Comparison of ENCODE assay signal across 8 cellular contexts in genomic region chr13:52848455-52849190, GRCh38. TPM values are rescaled to one million over a fixed set of nuclear protein-coding genes. Genes with fewer than 3 reads are reported as not detected.
A peak's percentile ranks its signal among the peaks of the same experiment; 100 is the strongest.
DNase-seq lines count a peak whose midpoint lies in the region; ATAC-seq and TF ChIP-seq lines count a peak whose summit lies in the region.

TSS of gene PCDH8 (minus strand) at chr13:52848640. CDS start at chr13:52848436, 204 bp downstream.

- H3K4me3 Mint-ChIP-seq in activated T-cell treated with anti-CD3 and anti-CD28 coated beads, Interleukin-2, amount 50 U/mL, for 4 hours: peak within 1 kb of the TSS; percentile 12
- H3K4me3 Mint-ChIP-seq in MCF 10A (ENCODE audit: unreplicated experiment): no peak within 1 kb of the TSS

- CTCF ChIA-PET in MCF 10A (lab: Yijun Ruan, JAX): interaction anchor here (0.7 to 2.4 kb wide), 2 partner anchors 10 to 119 kb away, joined by 3 to 12 read pairs; no protein-coding TSS in a partner anchor

- H3K4me1 Mint-ChIP-seq in activated T-cell treated with anti-CD3 and anti-CD28 coated beads, Interleukin-2, amount 50 U/mL, for 4 hours (ENCODE audit: low read depth): peaks cover 23% of the 10 kb centered on the region
- H3K4me1 Mint-ChIP-seq in MCF 10A (ENCODE audit: insufficient read depth, unreplicated experiment): peaks cover 5% of the 10 kb centered on the region

- BruUV-seq in MCF 10A (replicated peaks; lab: Mats Ljungman, UMichigan): no TSS peak

- H3K36me3 Mint-ChIP-seq in activated T-cell treated with anti-CD3 and anti-CD28 coated beads, Interleukin-2, amount 50 U/mL, for 4 hours (ENCODE audit: insufficient read depth): no peaks in the 10 kb centered on the region
- H3K36me3 Mint-ChIP-seq in MCF 10A (ENCODE audit: insufficient read depth, unreplicated experiment): no peaks in the 10 kb centered on the region

- H3K27me3 Mint-ChIP-seq in activated T-cell treated with anti-CD3 and anti-CD28 coated beads, Interleukin-2, amount 50 U/mL, for 4 hours (ENCODE audit: low read depth): peaks cover 75% of the 10 kb centered on the region
- peaks cover 20% of the 10 kb centered on the region for H3K27me3 Mint-ChIP-seq in MCF 10A (ENCODE audit: insufficient read depth, unreplicated experiment)

- TF ChIP-seq CTCF in MCF 10A (IDR thresholded peaks at IDR 0.05; ENCODE audit: unreplicated experiment): no peak

- DNase-seq in COLO668 (lab: John Stamatoyannopoulos, UW; ENCODE audit: unreplicated experiment) (peak; percentile 99), NCI-H1436 treated with DMSO at 0.1 percent for 48 hours (lab: John Stamatoyannopoulos, UW) (peak; percentile 55), medulla oblongata (ENCODE audit: extremely low spot score) (peak; percentile 26), MCF 10A (ENCODE audit: unreplicated experiment) (no peak), left cardiac atrium (no peak), HUDEP-2 (lab: John Stamatoyannopoulos, UW; ENCODE audit: unreplicated experiment in 76 of 76) (no peak)
- DNase-seq in activated T-cell treated with anti-CD3 and anti-CD28 coated beads, Interleukin-2, amount 50 U/mL, for 4 hours: no peak
- no peak for DNase-seq in activated CD4-positive, CD25-positive, alpha-beta regulatory T cell (lab: John Stamatoyannopoulos, UW)

- no peak for ATAC-seq in activated T-cell treated with anti-CD3 and anti-CD28 coated beads, Interleukin-2, amount 50 U/mL, for 4 hours
- no peak for ATAC-seq in left cardiac atrium

- no peak within 1 kb of the TSS for H3K27ac Mint-ChIP-seq in MCF 10A (ENCODE audit: low read depth, unreplicated experiment)

- intact Hi-C loops in MCF 10A (cut with micrococcal nuclease) (no loop called here), left cardiac atrium (cut with DNase I) (no loop called here)

- no peaks in the 10 kb centered on the region for H3K9me3 Mint-ChIP-seq in activated T-cell treated with anti-CD3 and anti-CD28 coated beads, Interleukin-2, amount 50 U/mL, for 4 hours
- no peaks in the 10 kb centered on the region for H3K9me3 Mint-ChIP-seq in MCF 10A (ENCODE audit: unreplicated experiment)

- POLR2A ChIA-PET in MCF 10A (lab: Yijun Ruan, JAX): no interaction called here

RNA-seq across cellular contexts. Expression of gene PCDH8, which starts in this region (rescaled TPM):
- not detected for total RNA-seq in activated T-cell treated with anti-CD3 and anti-CD28 coated beads, Interleukin-2, amount 50 U/mL, for 4 hours
- total RNA-seq in MCF 10A (2022) (not detected in 2 replicates), left cardiac atrium (not detected)

Comparison
In these comparisons a context has a peak if more than half of its experiments do, and no peak if none do; other contexts are left out.
1. DNase-seq: peak in COLO668 (single experiment), NCI-H1436 treated with DMSO at 0.1 percent for 48 hours (single experiment) and medulla oblongata (single experiment); none in activated T-cell treated with anti-CD3 and anti-CD28 coated beads, Interleukin-2, amount 50 U/mL, for 4 hours (single experiment), MCF 10A (single experiment), activated CD4-positive, CD25-positive, alpha-beta regulatory T cell (0 of 4), left cardiac atrium (single experiment) and HUDEP-2 (0 of 76).